ENCODE assay signal across 1 cellular context in the genomic region with DNA sequence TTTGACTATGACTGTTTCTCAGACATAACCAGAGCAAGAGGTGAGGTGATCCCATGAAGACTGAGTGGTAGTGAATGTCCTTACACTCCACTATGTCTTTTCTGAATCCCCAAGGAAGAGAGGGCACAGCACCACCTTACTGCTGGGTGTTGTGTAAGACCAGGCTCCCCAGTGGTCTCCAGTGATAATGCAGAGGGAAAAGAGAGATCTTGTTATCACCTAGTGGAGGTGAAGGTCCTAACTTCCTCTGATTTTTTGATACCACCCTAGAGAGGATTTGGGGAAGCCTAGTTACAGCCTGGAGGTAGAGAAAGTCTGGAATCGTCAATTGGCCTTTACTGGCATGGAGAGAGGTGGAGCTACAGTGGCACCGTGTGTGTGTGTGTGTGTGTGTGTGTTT.
TF ChIP-seq lines count a peak whose summit lies in the region.

No MANE protein-coding gene starts in this region.

TF ChIP-seq in GM23338, 12 proteins besides CTCF, POLR2A, EP300 and RAD21 (continued from another document):
- TF ChIP-seq ZNF462 (CRISPR knock-in tag; IDR thresholded peaks at IDR 0.05), result no peak
- TF ChIP-seq CREB1 (CRISPR knock-in tag; IDR thresholded peaks at IDR 0.05; ENCODE audit: low read depth), result no peak
- TF ChIP-seq STAT1 (IDR thresholded peaks at IDR 0.05; ENCODE audit: unreplicated experiment), result no peak
- no peak for TF ChIP-seq ZNF331 (CRISPR knock-in tag; IDR thresholded peaks at IDR 0.05; ENCODE audit: low read depth)
- no peak for TF ChIP-seq EZH2 (IDR thresholded peaks at IDR 0.05; ENCODE audit: low read depth, unreplicated experiment)
- TF ChIP-seq ETS1 (IDR thresholded peaks at IDR 0.05), result no peak
